Comparison of ENCODE assay signal across 27 cellular contexts in the genomic region with DNA sequence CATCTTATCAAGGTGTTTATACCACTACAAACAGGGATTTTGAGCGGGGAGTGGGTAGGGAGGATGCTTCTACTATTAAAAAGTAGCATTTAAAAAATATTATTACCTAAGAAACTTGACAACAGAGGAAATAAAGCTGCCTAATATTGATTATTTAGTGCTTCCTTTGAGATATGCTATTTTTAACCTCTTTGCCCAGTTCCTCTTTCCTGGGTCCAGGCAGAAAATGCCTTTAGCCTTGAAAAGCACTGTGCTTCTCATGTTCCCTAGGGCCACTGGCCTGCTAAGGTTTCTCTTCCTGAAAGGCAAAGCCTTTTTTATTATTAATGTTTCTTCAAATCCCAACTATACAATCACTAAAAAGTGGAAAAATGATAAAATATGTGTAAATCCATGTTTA.
"Had no signal": no experiment of that assay in that cellular context is flagged by ENCODE, and none has a peak within 500 bp of the region (broad histone marks: within the 10 kb centered on the region; RNA-seq: fewer than 3 reads in every experiment).

No MANE protein-coding gene starts in this region.

- FAIRE-seq: K562 had no signal

- H3K9me3 ChIP-seq: breast epithelium, colonic mucosa had no signal

- H3K36me3 Mint-ChIP-seq: activated CD4-positive, alpha-beta memory T cell treated with anti-CD3 and anti-CD28 coated beads for 36 hours; activated naive CD4-positive, alpha-beta T cell treated with anti-CD3 and anti-CD28 coated beads, Interleukin-2, amount 50 U/mL, for 24 hours had no signal

- H3K27ac ChIP-seq: breast epithelium, colonic mucosa, PC-9, VCaP had no signal

- H3K27me3 ChIP-seq: breast epithelium, colonic mucosa had no signal

- H3K27me3 Mint-ChIP-seq: activated CD4-positive, alpha-beta memory T cell treated with anti-CD3 and anti-CD28 coated beads for 36 hours; activated CD4-positive, alpha-beta T cell treated with anti-CD3 and anti-CD28 coated beads, Interleukin-2, amount 10 ng/mL, durations not matched to agents 7 days and 5 days; activated naive CD4-positive, alpha-beta T cell treated with anti-CD3 and anti-CD28 coated beads, Interleukin-2, amount 50 U/mL, for 24 hours had no signal

- H3K4me2 ChIP-seq: PC-9 had no signal

- DNase-seq: activated CD4-positive, alpha-beta memory T cell treated with anti-CD3 and anti-CD28 coated beads for 36 hours; activated CD4-positive, alpha-beta T cell treated with anti-CD3 and anti-CD28 coated beads, Interleukin-2, amount 10 ng/mL, durations not matched to agents 7 days and 5 days; activated CD4-positive, CD25-positive, alpha-beta regulatory T cell; activated CD8-positive, alpha-beta memory T cell treated with anti-CD3 and anti-CD28 coated beads for 24 hours; activated T-cell treated with anti-CD3 and anti-CD28 coated beads, Interleukin-2, amount 50 U/mL, for 48 hours; aorta; caudate nucleus; colonic mucosa; Karpas-422; MM.1S; NCI-H1105; NCI-H1436; NCI-H1694 treated with DMSO at 0.1 percent for 48 hours; NCI-H2029 treated with DMSO at 0.1 percent for 48 hours; NCI-H345; NCI-H510A; NCI-H526 treated with DMSO at 0.1 percent for 48 hours; NCI-H82; NK-92 treated with Interleukin-12 subunit alpha and Interleukin-12 subunit beta, amount 100 ng/mL, for 24 hours; PC-9; SIG-M5; T-helper 1 cell had no signal

- H3K36me3 ChIP-seq: breast epithelium, colonic mucosa had no signal

- H3K4me3 ChIP-seq: breast epithelium, colonic mucosa, K562, PC-9 had no signal

- H3K4me1 Mint-ChIP-seq: activated CD4-positive, alpha-beta T cell treated with anti-CD3 and anti-CD28 coated beads, Interleukin-2, amount 10 ng/mL, durations not matched to agents 7 days and 5 days; activated naive CD4-positive, alpha-beta T cell treated with anti-CD3 and anti-CD28 coated beads, Interleukin-2, amount 50 U/mL, for 24 hours had no signal

- H3K4me3 Mint-ChIP-seq: activated CD4-positive, alpha-beta memory T cell treated with anti-CD3 and anti-CD28 coated beads for 36 hours; activated CD4-positive, alpha-beta T cell treated with anti-CD3 and anti-CD28 coated beads, Interleukin-2, amount 10 ng/mL, durations not matched to agents 7 days and 5 days; activated naive CD4-positive, alpha-beta T cell treated with anti-CD3 and anti-CD28 coated beads, Interleukin-2, amount 50 U/mL, for 24 hours had no signal

- H3K9me3 Mint-ChIP-seq: activated CD4-positive, alpha-beta T cell treated with anti-CD3 and anti-CD28 coated beads, Interleukin-2, amount 10 ng/mL, durations not matched to agents 7 days and 5 days; activated naive CD4-positive, alpha-beta T cell treated with anti-CD3 and anti-CD28 coated beads, Interleukin-2, amount 50 U/mL, for 24 hours; activated T-helper 2 cell treated with anti-CD3 and anti-CD28 coated beads, Interferon-gamma antibody, Interleukin-2, Interleukin-4, amounts not matched to agents 10 μg/mL and 5 μg/mL and 100 μg/mL, durations not matched to agents 14 hours and 24 hours and 36 hours had no signal

- H3K27ac Mint-ChIP-seq: activated CD4-positive, alpha-beta memory T cell treated with anti-CD3 and anti-CD28 coated beads for 36 hours; activated CD4-positive, alpha-beta T cell treated with anti-CD3 and anti-CD28 coated beads, Interleukin-2, amount 10 ng/mL, durations not matched to agents 7 days and 5 days; activated naive CD4-positive, alpha-beta T cell treated with anti-CD3 and anti-CD28 coated beads, Interleukin-2, amount 50 U/mL, for 24 hours; activated T-helper 2 cell treated with anti-CD3 and anti-CD28 coated beads, Interferon-gamma antibody, Interleukin-2, Interleukin-4, amounts not matched to agents 10 μg/mL and 5 μg/mL and 100 μg/mL, durations not matched to agents 14 hours and 24 hours and 36 hours had no signal

- H2AFZ ChIP-seq: PC-9 had no signal

- ATAC-seq: K562 had no signal

- H3K4me1 ChIP-seq: breast epithelium, colonic mucosa had no signal
